ENCODE assay signal across 24 cellular contexts in genomic region chr6:165818200-165818599, GRCh38.
"Had no signal": no experiment of that assay in that cellular context is flagged by ENCODE, and none has a peak within 500 bp of the region (broad histone marks: within the 10 kb centered on the region; RNA-seq: fewer than 3 reads in every experiment).

No MANE protein-coding gene starts in this region.

- DNase-seq: activated CD4-positive, alpha-beta T cell treated with anti-CD3 and anti-CD28 coated beads for 36 hours; activated CD4-positive, alpha-beta T cell treated with anti-CD3 and anti-CD28 coated beads, Interleukin-2, amount 10 ng/mL, durations not matched to agents 7 days and 5 days; activated CD4-positive, alpha-beta T cell treated with anti-CD3 and anti-CD28 coated beads, Interleukin-2, amount 50 U/mL, for 48 hours; activated CD8-positive, alpha-beta T cell treated with anti-CD3 and anti-CD28 coated beads, Interleukin-2, amount 10 ng/mL, durations not matched to agents 7 days and 5 days; activated gamma-delta T cell treated with Interleukin-2 at 50 U/mL for 16 hours; activated naive CD4-positive, alpha-beta T cell treated with anti-CD3 and anti-CD28 coated beads for 36 hours; activated T-cell treated with anti-CD3 and anti-CD28 coated beads, Interleukin-2, amount 50 U/mL, for 24 hours; adrenal gland; body of pancreas; caudate nucleus; cerebellar nuclear complex; NCI-H1092 treated with DMSO at 0.1 percent for 48 hours; NCI-H1417; NCI-H146; NCI-H187; NCI-H2029 treated with DMSO at 0.1 percent for 48 hours; NCI-H2107; NCI-H2171; NCI-H226; NCI-H524 treated with DMSO at 0.1 percent for 48 hours; SHP77; SJCRH30 had no signal

- H3K9me3 ChIP-seq: adrenal gland, body of pancreas, breast epithelium, SJCRH30 had no signal

- H3K27me3 ChIP-seq: adrenal gland, breast epithelium, SJCRH30 had no signal

- H3K27ac ChIP-seq: adrenal gland, body of pancreas, breast epithelium, SJCRH30, SK-N-MC had no signal

- H3K4me3 ChIP-seq: adrenal gland, body of pancreas, breast epithelium, SJCRH30, SK-N-MC had no signal

- H3K36me3 ChIP-seq: adrenal gland, breast epithelium, SJCRH30 had no signal

- H3K4me1 ChIP-seq: adrenal gland, breast epithelium, SJCRH30 had no signal
